1 cellular context compared by ENCODE assay signal in the genomic region with DNA sequence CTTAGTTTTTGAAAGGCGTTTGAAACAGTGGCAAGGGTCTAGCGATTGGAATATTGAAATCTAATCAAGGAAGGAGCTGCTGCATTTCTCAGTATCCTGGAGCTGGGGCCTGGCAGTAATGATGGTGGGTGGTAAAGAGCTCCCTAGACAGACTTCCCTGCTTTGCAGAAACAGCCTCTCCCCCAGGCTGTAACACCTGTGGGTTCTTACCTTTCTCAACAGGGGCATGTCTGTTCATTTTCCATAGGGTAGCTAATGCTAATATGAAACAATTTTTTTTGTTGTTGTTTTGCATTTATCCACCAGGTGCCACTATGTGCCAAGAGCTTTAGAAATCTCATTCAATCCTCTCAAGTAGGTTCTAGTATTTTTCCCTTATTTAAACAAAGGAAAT.
TF ChIP-seq lines count a peak whose summit lies in the region.

No MANE protein-coding gene starts in this region.

TF ChIP-seq in H1, 55 proteins besides CTCF, POLR2A, EP300 and RAD21 (continued from another document):
- TF ChIP-seq, protein P1, sequence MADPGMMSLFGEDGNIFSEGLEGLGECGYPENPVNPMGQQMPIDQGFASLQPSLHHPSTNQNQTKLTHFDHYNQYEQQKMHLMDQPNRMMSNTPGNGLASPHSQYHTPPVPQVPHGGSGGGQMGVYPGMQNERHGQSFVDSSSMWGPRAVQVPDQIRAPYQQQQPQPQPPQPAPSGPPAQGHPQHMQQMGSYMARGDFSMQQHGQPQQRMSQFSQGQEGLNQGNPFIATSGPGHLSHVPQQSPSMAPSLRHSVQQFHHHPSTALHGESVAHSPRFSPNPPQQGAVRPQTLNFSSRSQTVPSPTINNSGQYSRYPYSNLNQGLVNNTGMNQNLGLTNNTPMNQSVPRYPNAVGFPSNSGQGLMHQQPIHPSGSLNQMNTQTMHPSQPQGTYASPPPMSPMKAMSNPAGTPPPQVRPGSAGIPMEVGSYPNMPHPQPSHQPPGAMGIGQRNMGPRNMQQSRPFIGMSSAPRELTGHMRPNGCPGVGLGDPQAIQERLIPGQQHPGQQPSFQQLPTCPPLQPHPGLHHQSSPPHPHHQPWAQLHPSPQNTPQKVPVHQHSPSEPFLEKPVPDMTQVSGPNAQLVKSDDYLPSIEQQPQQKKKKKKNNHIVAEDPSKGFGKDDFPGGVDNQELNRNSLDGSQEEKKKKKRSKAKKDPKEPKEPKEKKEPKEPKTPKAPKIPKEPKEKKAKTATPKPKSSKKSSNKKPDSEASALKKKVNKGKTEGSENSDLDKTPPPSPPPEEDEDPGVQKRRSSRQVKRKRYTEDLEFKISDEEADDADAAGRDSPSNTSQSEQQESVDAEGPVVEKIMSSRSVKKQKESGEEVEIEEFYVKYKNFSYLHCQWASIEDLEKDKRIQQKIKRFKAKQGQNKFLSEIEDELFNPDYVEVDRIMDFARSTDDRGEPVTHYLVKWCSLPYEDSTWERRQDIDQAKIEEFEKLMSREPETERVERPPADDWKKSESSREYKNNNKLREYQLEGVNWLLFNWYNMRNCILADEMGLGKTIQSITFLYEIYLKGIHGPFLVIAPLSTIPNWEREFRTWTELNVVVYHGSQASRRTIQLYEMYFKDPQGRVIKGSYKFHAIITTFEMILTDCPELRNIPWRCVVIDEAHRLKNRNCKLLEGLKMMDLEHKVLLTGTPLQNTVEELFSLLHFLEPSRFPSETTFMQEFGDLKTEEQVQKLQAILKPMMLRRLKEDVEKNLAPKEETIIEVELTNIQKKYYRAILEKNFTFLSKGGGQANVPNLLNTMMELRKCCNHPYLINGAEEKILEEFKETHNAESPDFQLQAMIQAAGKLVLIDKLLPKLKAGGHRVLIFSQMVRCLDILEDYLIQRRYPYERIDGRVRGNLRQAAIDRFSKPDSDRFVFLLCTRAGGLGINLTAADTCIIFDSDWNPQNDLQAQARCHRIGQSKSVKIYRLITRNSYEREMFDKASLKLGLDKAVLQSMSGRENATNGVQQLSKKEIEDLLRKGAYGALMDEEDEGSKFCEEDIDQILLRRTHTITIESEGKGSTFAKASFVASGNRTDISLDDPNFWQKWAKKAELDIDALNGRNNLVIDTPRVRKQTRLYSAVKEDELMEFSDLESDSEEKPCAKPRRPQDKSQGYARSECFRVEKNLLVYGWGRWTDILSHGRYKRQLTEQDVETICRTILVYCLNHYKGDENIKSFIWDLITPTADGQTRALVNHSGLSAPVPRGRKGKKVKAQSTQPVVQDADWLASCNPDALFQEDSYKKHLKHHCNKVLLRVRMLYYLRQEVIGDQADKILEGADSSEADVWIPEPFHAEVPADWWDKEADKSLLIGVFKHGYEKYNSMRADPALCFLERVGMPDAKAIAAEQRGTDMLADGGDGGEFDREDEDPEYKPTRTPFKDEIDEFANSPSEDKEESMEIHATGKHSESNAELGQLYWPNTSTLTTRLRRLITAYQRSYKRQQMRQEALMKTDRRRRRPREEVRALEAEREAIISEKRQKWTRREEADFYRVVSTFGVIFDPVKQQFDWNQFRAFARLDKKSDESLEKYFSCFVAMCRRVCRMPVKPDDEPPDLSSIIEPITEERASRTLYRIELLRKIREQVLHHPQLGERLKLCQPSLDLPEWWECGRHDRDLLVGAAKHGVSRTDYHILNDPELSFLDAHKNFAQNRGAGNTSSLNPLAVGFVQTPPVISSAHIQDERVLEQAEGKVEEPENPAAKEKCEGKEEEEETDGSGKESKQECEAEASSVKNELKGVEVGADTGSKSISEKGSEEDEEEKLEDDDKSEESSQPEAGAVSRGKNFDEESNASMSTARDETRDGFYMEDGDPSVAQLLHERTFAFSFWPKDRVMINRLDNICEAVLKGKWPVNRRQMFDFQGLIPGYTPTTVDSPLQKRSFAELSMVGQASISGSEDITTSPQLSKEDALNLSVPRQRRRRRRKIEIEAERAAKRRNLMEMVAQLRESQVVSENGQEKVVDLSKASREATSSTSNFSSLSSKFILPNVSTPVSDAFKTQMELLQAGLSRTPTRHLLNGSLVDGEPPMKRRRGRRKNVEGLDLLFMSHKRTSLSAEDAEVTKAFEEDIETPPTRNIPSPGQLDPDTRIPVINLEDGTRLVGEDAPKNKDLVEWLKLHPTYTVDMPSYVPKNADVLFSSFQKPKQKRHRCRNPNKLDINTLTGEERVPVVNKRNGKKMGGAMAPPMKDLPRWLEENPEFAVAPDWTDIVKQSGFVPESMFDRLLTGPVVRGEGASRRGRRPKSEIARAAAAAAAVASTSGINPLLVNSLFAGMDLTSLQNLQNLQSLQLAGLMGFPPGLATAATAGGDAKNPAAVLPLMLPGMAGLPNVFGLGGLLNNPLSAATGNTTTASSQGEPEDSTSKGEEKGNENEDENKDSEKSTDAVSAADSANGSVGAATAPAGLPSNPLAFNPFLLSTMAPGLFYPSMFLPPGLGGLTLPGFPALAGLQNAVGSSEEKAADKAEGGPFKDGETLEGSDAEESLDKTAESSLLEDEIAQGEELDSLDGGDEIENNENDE (IDR thresholded peaks at IDR 0.05; ENCODE audit: insufficient replicate concordance, low read length) = no peak
- TF ChIP-seq RBBP5 (IDR thresholded peaks at IDR 0.05; ENCODE audit: borderline replicate concordance, low read depth, low read length) = no peak
- no peak for TF ChIP-seq RNF2 (IDR thresholded peaks at IDR 0.05; ENCODE audit: borderline replicate concordance, low read depth, low read length, missing control alignments, poor library complexity, severe bottlenecking)
- TF ChIP-seq CEBPB (IDR thresholded peaks at IDR 0.05; ENCODE audit: low read depth, low read length) = no peak
